ENCODE assay signal across 17 cellular contexts in the genomic region with DNA sequence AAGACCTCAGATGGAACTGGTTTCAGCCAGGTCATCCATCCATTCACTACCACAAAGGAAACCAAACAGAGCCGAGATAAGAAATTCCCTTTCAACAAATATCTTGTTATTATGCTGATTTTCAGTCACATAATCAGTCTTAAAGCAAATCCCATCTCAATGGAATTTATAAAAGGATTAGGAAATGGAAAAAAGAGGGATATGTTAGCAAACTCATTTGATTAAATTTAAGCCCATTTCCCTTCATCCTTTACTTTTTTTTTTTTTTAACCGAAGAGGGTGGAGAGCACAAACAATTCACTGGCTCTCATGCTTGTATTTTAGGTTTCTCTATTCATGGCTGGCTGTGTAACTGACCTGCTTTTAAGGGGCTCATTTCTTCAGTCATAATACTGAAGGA.
"Had no signal": no experiment of that assay in that cellular context is flagged by ENCODE, and none has a peak within 500 bp of the region (broad histone marks: within the 10 kb centered on the region; RNA-seq: fewer than 3 reads in every experiment).

No MANE protein-coding gene starts in this region.

- DNase-seq: colonic mucosa; effector CD4-positive, alpha-beta T cell; heart left ventricle; hypothalamus; kidney glomerular epithelial cell; mucosa of descending colon; natural killer cell; right cardiac atrium; stimulated activated CD4-positive, alpha-beta T cell treated with anti-CD3 and anti-CD28 coated beads, Interleukin-2, amount 100 ng/mL, for 48 hours; stimulated activated naive CD4-positive, alpha-beta T cell treated with Interleukin-2 at 50 U/mL for 16 hours; trophoblast cell had no signal

- FAIRE-seq: endometrium, frontal cortex, islet of Langerhans, urothelium cell line had no signal

- H3K4me1 ChIP-seq: colonic mucosa, heart left ventricle had no signal

- H3K27ac ChIP-seq: colonic mucosa, heart left ventricle had no signal

- H3K4me3 ChIP-seq: colonic mucosa, heart left ventricle, mucosa of descending colon, smooth muscle cell had no signal

- H3K27me3 ChIP-seq: colonic mucosa, heart left ventricle had no signal

- H3K36me3 ChIP-seq: colonic mucosa, heart left ventricle had no signal

- ATAC-seq: esophagus mucosa, heart left ventricle, natural killer cell, right cardiac atrium had no signal

- H3K9me3 ChIP-seq: colonic mucosa, mucosa of descending colon had no signal

- H3K4me2 ChIP-seq: smooth muscle cell had no signal
